In the genomic region with DNA sequence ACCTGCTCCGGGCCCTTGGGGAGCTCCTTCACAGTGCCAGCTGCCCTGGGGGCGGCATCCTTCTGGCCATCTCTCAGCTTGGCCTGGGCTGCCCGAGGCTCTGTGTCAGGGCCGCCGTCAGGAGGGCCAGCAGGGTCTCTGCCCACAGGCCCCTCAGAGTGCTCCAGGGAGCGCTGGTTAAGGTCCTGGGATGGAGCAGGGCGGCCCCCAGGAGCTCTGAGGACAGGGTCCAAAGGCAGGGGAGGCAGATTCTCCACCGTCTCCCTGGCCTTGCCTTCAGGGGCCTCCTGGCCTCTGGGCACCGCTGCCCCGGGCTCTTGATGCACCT, we compare ENCODE assay signal across 21 cellular contexts. TPM values are rescaled to one million over a fixed set of nuclear protein-coding genes. Genes with fewer than 3 reads are reported as not detected.
A peak's percentile ranks its signal among the peaks of the same experiment; 100 is the strongest.
DNase-seq lines count a peak whose midpoint lies in the region; ATAC-seq and TF ChIP-seq lines count a peak whose summit lies in the region.
"Had no signal": no experiment of that assay in that cellular context is flagged by ENCODE, and none has a peak within 500 bp of the region (broad histone marks: within the 10 kb centered on the region; RNA-seq: fewer than 3 reads in every experiment).

No MANE protein-coding gene starts in this region.

- H3K36me3 Mint-ChIP-seq in activated naive CD8-positive, alpha-beta T cell treated with anti-CD3 and anti-CD28 coated beads, Interleukin-2, amount 50 U/mL, for 24 hours (ENCODE audit: low read depth): peaks cover 5% of the 10 kb centered on the region
- peaks cover 9% of the 10 kb centered on the region for H3K36me3 Mint-ChIP-seq in CD8-positive, alpha-beta T cell

- peaks cover 34% of the 10 kb centered on the region for H3K36me3 ChIP-seq in lower lobe of right lung
- H3K36me3 ChIP-seq in CD8-positive, alpha-beta T cell (ENCODE audit: insufficient read depth, low read length): no peaks in the 10 kb centered on the region

- no peaks in the 10 kb centered on the region for H3K4me1 ChIP-seq in right cardiac atrium (ENCODE audit: control insufficient read depth, insufficient read depth, low read length)
- no peaks in the 10 kb centered on the region for H3K4me1 ChIP-seq in lower lobe of right lung
- H3K4me1 ChIP-seq in CD8-positive, alpha-beta T cell (ENCODE audit: insufficient read depth, low read length): peaks cover 10% of the 10 kb centered on the region

- H3K27me3 ChIP-seq in right cardiac atrium (ENCODE audit: control insufficient read depth, insufficient read depth): no peaks in the 10 kb centered on the region
- no peaks in the 10 kb centered on the region for H3K27me3 ChIP-seq in lower lobe of right lung (ENCODE audit: low read depth)
- H3K27me3 ChIP-seq in CD8-positive, alpha-beta T cell (ENCODE audit: insufficient read depth, low read length): no peaks in the 10 kb centered on the region
- H3K27me3 ChIP-seq: Peyer's patch had no signal

- POLR2A ChIA-PET in CD8-positive, alpha-beta T cell (lab: Charles Lee): no interaction called here

- WGBS in right cardiac atrium: 90% methylated on average over 10 of the region's 10 CpGs

- no peaks in the 10 kb centered on the region for H3K27me3 Mint-ChIP-seq in activated naive CD8-positive, alpha-beta T cell treated with anti-CD3 and anti-CD28 coated beads, Interleukin-2, amount 50 U/mL, for 24 hours
- no peaks in the 10 kb centered on the region for H3K27me3 Mint-ChIP-seq in CD8-positive, alpha-beta T cell (ENCODE audit: low read depth)
- H3K27me3 Mint-ChIP-seq: B cell, IgD-negative memory B cell had no signal

- DNase-seq in Right ventricle myocardium superior (peak; percentile 27), right cardiac atrium (no peak), lower lobe of right lung (peak; percentile 41)
- no peak for DNase-seq in activated naive CD8-positive, alpha-beta T cell treated with anti-CD3 and anti-CD28 coated beads, Interleukin-2, amount 50 U/mL, for 24 hours
- DNase-seq in CD8-positive, alpha-beta T cell: no peak
- no peak for DNase-seq in activated CD4-positive, CD25-positive, alpha-beta regulatory T cell treated with anti-CD3 and anti-CD28 coated beads, Interleukin-2, amount 50 U/mL, for 72 hours
- DNase-seq: DMS53, GDM1, HCEC 1CT, Karpas-422, MV-4-11, NCI-H1694 treated with DMSO at 0.1 percent for 48 hours, NCI-H2081 treated with DMSO at 0.1 percent for 48 hours, NCI-H2171 treated with DMSO at 0.1 percent for 48 hours, NCI-H446, NCI-H526, Peyer's patch had no signal

- H3K27ac Mint-ChIP-seq in activated naive CD8-positive, alpha-beta T cell treated with anti-CD3 and anti-CD28 coated beads, Interleukin-2, amount 50 U/mL, for 24 hours: no peak overlapping the region
- no peak overlapping the region for H3K27ac Mint-ChIP-seq in CD8-positive, alpha-beta T cell
- H3K27ac Mint-ChIP-seq: B cell, CD14-positive monocyte, GM23338 had no signal

- no peak for TF ChIP-seq CTCF in lower lobe of right lung (IDR thresholded peaks at IDR 0.05)
- no peak for TF ChIP-seq CTCF in CD8-positive, alpha-beta T cell (IDR thresholded peaks at IDR 0.05)

- ATAC-seq in Right ventricle myocardium superior (ENCODE audit: poor library complexity) (no peak), right cardiac atrium (no peak), lower lobe of right lung (peak in 1 of 2 donors; percentile 1)
- ATAC-seq in activated naive CD8-positive, alpha-beta T cell treated with anti-CD3 and anti-CD28 coated beads, Interleukin-2, amount 50 U/mL, for 24 hours: no peak
- no peak for ATAC-seq in CD8-positive, alpha-beta T cell
- ATAC-seq: GM23338 had no signal

- CTCF ChIA-PET in CD8-positive, alpha-beta T cell (lab: Charles Lee): interaction anchor here (1.0 kb wide), 1 partner anchor 132 kb away, joined by 3 read pairs; no protein-coding TSS in a partner anchor

- intact Hi-C loops in Right ventricle myocardium superior (cut with DNase I): loop anchor here (10.0 kb wide), 1 partner anchor 262 kb away; no protein-coding TSS in a partner anchor
- intact Hi-C loops in right cardiac atrium (cut with DNase I): loop anchor here in 1 of 4 donors (10.0 kb wide), 1 partner anchor 102 kb away; no protein-coding TSS in a partner anchor
- intact Hi-C loops in lower lobe of right lung (cut with DNase I): no loop called here
- intact Hi-C loops in CD8-positive, alpha-beta T cell (cut with DNase I, micrococcal nuclease): no loop called here

- H3K27ac ChIP-seq in right cardiac atrium (ENCODE audit: low read length): no peak overlapping the region
- no peak overlapping the region for H3K27ac ChIP-seq in lower lobe of right lung
- no peak overlapping the region for H3K27ac ChIP-seq in CD8-positive, alpha-beta T cell (ENCODE audit: low read depth, low read length)
- H3K27ac ChIP-seq: Peyer's patch had no signal

- no peak overlapping the region for H3K4me3 Mint-ChIP-seq in activated naive CD8-positive, alpha-beta T cell treated with anti-CD3 and anti-CD28 coated beads, Interleukin-2, amount 50 U/mL, for 24 hours
- H3K4me3 Mint-ChIP-seq in CD8-positive, alpha-beta T cell: no peak overlapping the region
- H3K4me3 Mint-ChIP-seq: B cell, CD14-positive monocyte, GM23338 had no signal

- H3K4me3 ChIP-seq in right cardiac atrium (ENCODE audit: low read length) (no peak overlapping the region), lower lobe of right lung (no peak overlapping the region)
- no peak overlapping the region for H3K4me3 ChIP-seq in CD8-positive, alpha-beta T cell (ENCODE audit: low read depth, low read length)
- H3K4me3 ChIP-seq: GM23338, Peyer's patch had no signal

- H3K9me3 ChIP-seq in right cardiac atrium (ENCODE audit: control insufficient read depth, low read length) (no peaks in the 10 kb centered on the region), lower lobe of right lung (no peaks in the 10 kb centered on the region)
- H3K9me3 ChIP-seq in CD8-positive, alpha-beta T cell (ENCODE audit: low read length): no peaks in the 10 kb centered on the region
- H3K9me3 ChIP-seq: Peyer's patch had no signal

- H3K4me1 Mint-ChIP-seq in activated naive CD8-positive, alpha-beta T cell treated with anti-CD3 and anti-CD28 coated beads, Interleukin-2, amount 50 U/mL, for 24 hours: peaks cover 12% of the 10 kb centered on the region
- H3K4me1 Mint-ChIP-seq in CD8-positive, alpha-beta T cell (ENCODE audit: low read depth): peaks cover 8% of the 10 kb centered on the region

- no peaks in the 10 kb centered on the region for H3K9me3 Mint-ChIP-seq in activated naive CD8-positive, alpha-beta T cell treated with anti-CD3 and anti-CD28 coated beads, Interleukin-2, amount 50 U/mL, for 24 hours
- no peaks in the 10 kb centered on the region for H3K9me3 Mint-ChIP-seq in CD8-positive, alpha-beta T cell
- H3K9me3 Mint-ChIP-seq: IgD-negative memory B cell had no signal

RNA-seq across cellular contexts. Expression of a gene that starts 7.2 kb away (rescaled TPM):
- total RNA-seq in Right ventricle myocardium superior (59.4 TPM), right cardiac atrium (10 to 100 TPM; 51.5 to 75.4 (median 62.5) TPM), lower lobe of right lung (24.3 TPM)
- 55.0 TPM for polyA plus RNA-seq in right cardiac atrium
- 10 to 100 TPM; 40.6 to 50.9 TPM for total RNA-seq in CD8-positive, alpha-beta T cell

RNA-seq across cellular contexts. Expression of a gene that starts 7.5 kb away (rescaled TPM):
- total RNA-seq in Right ventricle myocardium superior (13.4 TPM), right cardiac atrium (10 to 100 TPM; 12.5 to 17.7 (median 14.2) TPM), lower lobe of right lung (43.2 TPM)
- polyA plus RNA-seq in right cardiac atrium: 12.6 TPM
- 10 to 100 TPM; 81.4 to 88.8 TPM for total RNA-seq in CD8-positive, alpha-beta T cell

RNA-seq across cellular contexts. Expression of a gene that starts 23.5 kb away (rescaled TPM):
- total RNA-seq in Right ventricle myocardium superior: 11.1 TPM
- 1 to 10 TPM; 4.6 to 5.9 (median 5.2) TPM for total RNA-seq in right cardiac atrium
- polyA plus RNA-seq in right cardiac atrium: 7.4 TPM
- total RNA-seq in lower lobe of right lung: 8.3 TPM
- 10 to 100 TPM in 1 of 2 experiments, 1 to 10 TPM in 1; 8.5 to 10.3 TPM for total RNA-seq in CD8-positive, alpha-beta T cell

RNA-seq across cellular contexts. Expression of a gene that starts 48.8 kb away (rescaled TPM):
- total RNA-seq in Right ventricle myocardium superior (41.3 TPM), right cardiac atrium (10 to 100 TPM; 50.8 to 63.9 (median 53.5) TPM), lower lobe of right lung (98.1 TPM)
- 61.5 TPM for polyA plus RNA-seq in right cardiac atrium
- 10 to 100 TPM; 16.1 to 17.4 TPM for total RNA-seq in CD8-positive, alpha-beta T cell

Comparison
In these comparisons a context has a peak if more than half of its experiments do, and no peak if none do; other contexts are left out.
1. DNase-seq: peak in Right ventricle myocardium superior (single experiment) and lower lobe of right lung (single experiment); none in right cardiac atrium (0 of 3), activated naive CD8-positive, alpha-beta T cell treated with anti-CD3 and anti-CD28 coated beads, Interleukin-2, amount 50 U/mL, for 24 hours (single experiment), CD8-positive, alpha-beta T cell (0 of 7) and activated CD4-positive, CD25-positive, alpha-beta regulatory T cell treated with anti-CD3 and anti-CD28 coated beads, Interleukin-2, amount 50 U/mL, for 72 hours (single experiment).